Comparison of ENCODE assay signal across 29 cellular contexts in the genomic region with DNA sequence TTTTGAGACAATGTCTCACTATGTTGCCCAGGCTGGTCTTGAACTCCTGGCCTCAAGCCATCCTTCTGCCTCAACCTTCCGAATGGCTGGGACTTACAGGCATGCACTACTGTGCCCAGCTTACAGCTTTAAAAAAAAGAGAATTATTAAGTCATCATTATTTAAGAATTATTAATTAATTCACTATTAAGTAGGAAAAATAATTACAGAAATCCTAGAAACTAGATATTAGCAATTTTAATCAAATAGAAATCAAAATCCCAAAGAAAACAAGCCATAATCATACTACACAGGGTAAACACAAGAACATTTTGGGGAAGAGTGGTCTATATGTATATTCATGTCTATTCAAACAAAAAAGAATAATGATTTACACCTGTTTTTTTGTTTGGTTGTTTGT.
"Had no signal": no experiment of that assay in that cellular context is flagged by ENCODE, and none has a peak within 500 bp of the region (broad histone marks: within the 10 kb centered on the region; RNA-seq: fewer than 3 reads in every experiment).

No MANE protein-coding gene starts in this region.

- H3K4me3 Mint-ChIP-seq: activated B cell treated with CpG ODN at 0.5 μM for 24 hours; activated CD4-positive, alpha-beta T cell treated with anti-CD3 and anti-CD28 coated beads, Interleukin-2, amount 10 ng/mL, durations not matched to agents 24 days and 14 days; activated CD8-positive, alpha-beta memory T cell treated with anti-CD3 and anti-CD28 coated beads, Interleukin-2, amount 10 ng/mL, durations not matched to agents 7 days and 5 days; activated naive CD4-positive, alpha-beta T cell treated with anti-CD3 and anti-CD28 coated beads, Interleukin-2, amount 50 U/mL, for 24 hours; activated T-cell treated with anti-CD3 and anti-CD28 coated beads, Interleukin-2, amount 50 U/mL, for 24 hours; activated T-helper 1 cell treated with anti-CD3 and anti-CD28 coated beads, Interleukin-12 subunit alpha, Interleukin-12 subunit beta, Interleukin-2, Interleukin-4 antibody, amounts not matched to agents 30 ng/mL and 10 ng/mL and 1 ng/mL, durations not matched to agents 14 hours and 24 hours and 36 hours; brain; T-helper 1 cell treated with Interleukin-12 subunit alpha and Interleukin-12 subunit beta and Interleukin-4 antibody, amounts not matched to agents 30 μg/mL and 1 μg/mL, for 36 hours had no signal

- H3K4me3 ChIP-seq: cardiac muscle cell, MG63, Peyer's patch, SJSA1 had no signal

- H3K27me3 ChIP-seq: cardiac muscle cell, MG63, Peyer's patch, SJSA1 had no signal

- H3K4me1 ChIP-seq: SJSA1 had no signal

- H3K36me3 Mint-ChIP-seq: activated CD8-positive, alpha-beta memory T cell treated with anti-CD3 and anti-CD28 coated beads, Interleukin-2, amount 10 ng/mL, durations not matched to agents 7 days and 5 days; activated naive CD4-positive, alpha-beta T cell treated with anti-CD3 and anti-CD28 coated beads, Interleukin-2, amount 50 U/mL, for 24 hours; brain had no signal

- DNase-seq: activated B cell treated with CpG ODN at 0.5 μM for 24 hours; activated CD4-positive, alpha-beta T cell treated with anti-CD3 and anti-CD28 coated beads for 1 hour; activated CD4-positive, alpha-beta T cell treated with anti-CD3 and anti-CD28 coated beads, Interleukin-2, amount 10 ng/mL, durations not matched to agents 24 days and 14 days; activated CD4-positive, alpha-beta T cell treated with anti-CD3 and anti-CD28 coated beads, Interleukin-2, amount 50 U/mL, for 48 hours; activated CD8-positive, alpha-beta memory T cell treated with anti-CD3 and anti-CD28 coated beads, Interleukin-2, amount 10 ng/mL, durations not matched to agents 7 days and 5 days; activated effector memory CD4-positive, alpha-beta T cell treated with Interleukin-2 at 50 U/mL for 16 hours; activated naive CD4-positive, alpha-beta T cell; activated T-cell treated with anti-CD3 and anti-CD28 coated beads, Interleukin-2, amount 50 U/mL, for 24 hours; aorta; MG63; MV-4-11; NCI-H1092 treated with DMSO at 0.1 percent for 48 hours; NCI-H1417 treated with DMSO at 0.1 percent for 48 hours; NCI-H1694; NCI-H2029; NCI-H2107; NCI-H2171 treated with DMSO at 0.1 percent for 48 hours; NCI-H345; NCI-H510A; NCI-H69; Peyer's patch; SHP77 had no signal

- H3K27me3 Mint-ChIP-seq: activated B cell treated with CpG ODN at 0.5 μM for 24 hours; activated naive CD4-positive, alpha-beta T cell treated with anti-CD3 and anti-CD28 coated beads, Interleukin-2, amount 50 U/mL, for 24 hours; activated T-cell treated with anti-CD3 and anti-CD28 coated beads, Interleukin-2, amount 50 U/mL, for 24 hours had no signal

- H3K27ac Mint-ChIP-seq: activated B cell treated with CpG ODN at 0.5 μM for 24 hours; activated CD4-positive, alpha-beta T cell treated with anti-CD3 and anti-CD28 coated beads, Interleukin-2, amount 10 ng/mL, durations not matched to agents 24 days and 14 days; activated CD8-positive, alpha-beta memory T cell treated with anti-CD3 and anti-CD28 coated beads, Interleukin-2, amount 10 ng/mL, durations not matched to agents 7 days and 5 days; activated naive CD4-positive, alpha-beta T cell treated with anti-CD3 and anti-CD28 coated beads, Interleukin-2, amount 50 U/mL, for 24 hours; activated T-cell treated with anti-CD3 and anti-CD28 coated beads, Interleukin-2, amount 50 U/mL, for 24 hours; activated T-helper 1 cell treated with anti-CD3 and anti-CD28 coated beads, Interleukin-12 subunit alpha, Interleukin-12 subunit beta, Interleukin-2, Interleukin-4 antibody, amounts not matched to agents 30 ng/mL and 10 ng/mL and 1 ng/mL, durations not matched to agents 14 hours and 24 hours and 36 hours; T-helper 1 cell treated with Interleukin-12 subunit alpha and Interleukin-12 subunit beta and Interleukin-4 antibody, amounts not matched to agents 30 μg/mL and 1 μg/mL, for 36 hours had no signal

- H3K36me3 ChIP-seq: cardiac muscle cell, MG63, Peyer's patch, SJSA1 had no signal

- H3K9me3 Mint-ChIP-seq: activated B cell treated with CpG ODN at 0.5 μM for 24 hours; activated CD4-positive, alpha-beta T cell treated with anti-CD3 and anti-CD28 coated beads, Interleukin-2, amount 10 ng/mL, durations not matched to agents 24 days and 14 days; activated naive CD4-positive, alpha-beta T cell treated with anti-CD3 and anti-CD28 coated beads, Interleukin-2, amount 50 U/mL, for 24 hours; activated T-cell treated with anti-CD3 and anti-CD28 coated beads, Interleukin-2, amount 50 U/mL, for 24 hours; activated T-helper 1 cell treated with anti-CD3 and anti-CD28 coated beads, Interleukin-12 subunit alpha, Interleukin-12 subunit beta, Interleukin-2, Interleukin-4 antibody, amounts not matched to agents 30 ng/mL and 10 ng/mL and 1 ng/mL, durations not matched to agents 14 hours and 24 hours and 36 hours had no signal

- H3K27ac ChIP-seq: cardiac muscle cell, RWPE1, SJSA1 had no signal

- H3K4me1 Mint-ChIP-seq: activated naive CD4-positive, alpha-beta T cell treated with anti-CD3 and anti-CD28 coated beads, Interleukin-2, amount 50 U/mL, for 24 hours; brain had no signal

- ATAC-seq: activated CD8-positive, alpha-beta memory T cell treated with anti-CD3 and anti-CD28 coated beads, Interleukin-2, amount 10 ng/mL, durations not matched to agents 7 days and 5 days had no signal

- H3K9me3 ChIP-seq: Peyer's patch, SJSA1 had no signal
